In the genomic region with DNA sequence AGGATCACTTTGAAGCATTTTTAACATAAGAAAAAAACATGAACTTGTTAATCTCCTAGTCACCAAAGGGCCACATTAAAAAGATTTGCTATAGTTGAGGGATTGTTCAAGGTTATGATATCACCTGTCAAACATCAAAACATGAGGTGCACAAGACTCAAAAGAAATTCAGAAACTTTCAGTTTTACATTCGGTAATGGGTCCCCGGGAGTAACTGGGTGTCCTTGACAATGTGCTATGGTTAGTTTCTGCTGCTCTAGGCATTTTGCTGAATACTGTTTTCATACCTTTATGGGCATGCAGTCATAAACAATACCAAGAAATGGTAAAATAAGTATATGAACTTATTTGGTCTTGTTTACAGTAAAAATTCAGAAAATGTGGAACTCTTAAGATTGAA, we compare ENCODE assay signal across 32 cellular contexts.
"Had no signal": no experiment of that assay in that cellular context is flagged by ENCODE, and none has a peak within 500 bp of the region (broad histone marks: within the 10 kb centered on the region; RNA-seq: fewer than 3 reads in every experiment).

No MANE protein-coding gene starts in this region.

- ATAC-seq: activated naive CD4-positive, alpha-beta T cell treated with anti-CD3 and anti-CD28 coated beads, Interleukin-2, amount 50 U/mL, for 72 hours; activated naive CD8-positive, alpha-beta T cell treated with anti-CD3 and anti-CD28 coated beads, Interleukin-2, amount 50 U/mL, for 24 hours; activated T-cell treated with anti-CD3 and anti-CD28 coated beads, Interleukin-2, amount 50 U/mL, for 4 hours; activated T-cell treated with anti-CD3 and anti-CD28 coated beads, Interleukin-2, amount 50 U/mL, for 72 hours; activated T-helper 17 cell treated with anti-CD3 and anti-CD28 coated beads, Interleukin-2, amount 50 U/mL, for 72 hours; body of pancreas had no signal

- DNase-seq: activated effector memory CD4-positive, alpha-beta T cell treated with anti-CD3 and anti-CD28 coated beads, Interleukin-2, amount 50 U/mL, for 16 hours; activated effector memory CD4-positive, alpha-beta T cell treated with Interleukin-2 at 50 U/mL for 16 hours; activated gamma-delta T cell; activated gamma-delta T cell treated with Interleukin-2 at 50 U/mL for 16 hours; activated naive CD4-positive, alpha-beta T cell; activated naive CD4-positive, alpha-beta T cell treated with anti-CD3 and anti-CD28 coated beads for 36 hours; activated naive CD4-positive, alpha-beta T cell treated with anti-CD3 and anti-CD28 coated beads, Interleukin-2, amount 10 ng/mL, durations not matched to agents 7 days and 5 days; activated naive CD4-positive, alpha-beta T cell treated with anti-CD3 and anti-CD28 coated beads, Interleukin-2, amount 50 U/mL, for 16 hours; activated naive CD4-positive, alpha-beta T cell treated with Interleukin-2 at 50 U/mL for 16 hours; activated naive CD8-positive, alpha-beta T cell treated with anti-CD3 and anti-CD28 coated beads for 36 hours; activated naive CD8-positive, alpha-beta T cell treated with anti-CD3 and anti-CD28 coated beads, Interleukin-2, amount 10 ng/mL, durations not matched to agents 7 days and 5 days; activated naive CD8-positive, alpha-beta T cell treated with anti-CD3 and anti-CD28 coated beads, Interleukin-2, amount 50 U/mL, for 24 hours; activated T-cell treated with anti-CD3 and anti-CD28 coated beads, Interleukin-2, amount 50 U/mL, for 4 hours; activated T-cell treated with anti-CD3 and anti-CD28 coated beads, Interleukin-2, amount 50 U/mL, for 48 hours; activated T-cell treated with anti-CD3 and anti-CD28 coated beads, Interleukin-2, amount 50 U/mL, for 72 hours; adrenal gland; amniotic stem cell; amygdala; anterior cingulate cortex; aorta; body of pancreas; brain microvascular endothelial cell; caudate nucleus; central memory CD4-positive, alpha-beta T cell; cerebellar nuclear complex had no signal

- H3K9me3 ChIP-seq: adrenal gland, ascending aorta, body of pancreas, breast epithelium had no signal

- FAIRE-seq: astrocyte, bronchial epithelial cell had no signal

- H3K36me3 ChIP-seq: adrenal gland, ascending aorta, brain microvascular endothelial cell, breast epithelium, cardiac muscle cell had no signal

- H3K4me1 ChIP-seq: adrenal gland, ascending aorta, body of pancreas, breast epithelium had no signal

- H3K4me3 ChIP-seq: adrenal gland, ascending aorta, body of pancreas, breast epithelium, cardiac muscle cell had no signal

- H3K27ac ChIP-seq: adrenal gland, ascending aorta, body of pancreas, brain microvascular endothelial cell, breast epithelium, cardiac muscle cell had no signal

- H3K27me3 ChIP-seq: adrenal gland, ascending aorta, body of pancreas, brain microvascular endothelial cell, breast epithelium, cardiac muscle cell had no signal
